2 cellular contexts compared by ENCODE assay signal in genomic region chr22:39153220-39153860, GRCh38.
TF ChIP-seq lines count a peak whose summit lies in the region.

No MANE protein-coding gene starts in this region.

TF ChIP-seq in SK-N-SH, 30 proteins besides CTCF, POLR2A, EP300 and RAD21 (continued from another document):
- TF ChIP-seq PBX3 (IDR thresholded peaks at IDR 0.05) (no peak), TEAD4 (IDR thresholded peaks at IDR 0.05; ENCODE audit: borderline replicate concordance, insufficient read depth) (no peak), ELF1 (IDR thresholded peaks at IDR 0.05) (no peak), MXI1 (IDR thresholded peaks at IDR 0.05; ENCODE audit: low read depth, low read length) (no peak), RFX5 (IDR thresholded peaks at IDR 0.05; ENCODE audit: low read length) (no peak), EZH2phosphoT487 (IDR thresholded peaks at IDR 0.05; ENCODE audit: borderline replicate concordance, low read depth) (no peak), REST (IDR thresholded peaks at IDR 0.05; ENCODE audit: low read depth, low read length) (no peak), MAX (IDR thresholded peaks at IDR 0.05; ENCODE audit: low read depth) (no peak), ZBTB33 (IDR thresholded peaks at IDR 0.05; ENCODE audit: borderline replicate concordance, low read depth) (no peak), GABPA (IDR thresholded peaks at IDR 0.05; ENCODE audit: low read depth) (no peak), RCOR1 (IDR thresholded peaks at IDR 0.05; ENCODE audit: low read length) (no peak), SMC3 (IDR thresholded peaks at IDR 0.05; ENCODE audit: low read depth, low read length) (no peak), USF2 (IDR thresholded peaks at IDR 0.05; ENCODE audit: borderline replicate concordance, low read depth, low read length) (no peak)

TF ChIP-seq in SK-N-SH treated with all-trans-retinoic acid at 6 μM for 48 hours, 23 proteins besides CTCF, POLR2A, EP300 and RAD21 (continued from another document):
- TF ChIP-seq PATZ1 (CRISPR knock-in tag; IDR thresholded peaks at IDR 0.05; ENCODE audit: borderline replicate concordance) (no peak), CSRNP3 (CRISPR knock-in tag; IDR thresholded peaks at IDR 0.05) (no peak), ZFP30 (CRISPR knock-in tag; IDR thresholded peaks at IDR 0.05) (no peak), ARNTL (CRISPR knock-in tag; IDR thresholded peaks at IDR 0.05; ENCODE audit: borderline replicate concordance, low read depth) (no peak), TSHZ2 (CRISPR knock-in tag; IDR thresholded peaks at IDR 0.05) (no peak), POU6F1 (CRISPR knock-in tag; IDR thresholded peaks at IDR 0.05; ENCODE audit: borderline replicate concordance, low read depth) (no peak), TCF4 (CRISPR knock-in tag; IDR thresholded peaks at IDR 0.05; ENCODE audit: borderline replicate concordance) (no peak), GLIS3 (CRISPR knock-in tag; IDR thresholded peaks at IDR 0.05) (no peak), ISL1 (CRISPR knock-in tag; IDR thresholded peaks at IDR 0.05) (no peak), BACH2 (CRISPR knock-in tag; IDR thresholded peaks at IDR 0.05; ENCODE audit: borderline replicate concordance) (no peak), CSDC2 (CRISPR knock-in tag; IDR thresholded peaks at IDR 0.05) (no peak), RARB (CRISPR knock-in tag; IDR thresholded peaks at IDR 0.05) (no peak), PPARA (CRISPR knock-in tag; IDR thresholded peaks at IDR 0.05; ENCODE audit: borderline replicate concordance) (no peak)
